In genomic region chr10:77833225-77833624, GRCh38 we compare ENCODE assay signal across 21 cellular contexts.
"Had no signal": no experiment of that assay in that cellular context is flagged by ENCODE, and none has a peak within 500 bp of the region (broad histone marks: within the 10 kb centered on the region; RNA-seq: fewer than 3 reads in every experiment).

No MANE protein-coding gene starts in this region.

- ATAC-seq: foreskin keratinocyte; left cardiac atrium; lower lobe of right lung; psoas muscle; right lobe of liver; stimulated activated memory B cell treated with anti-CD40 and anti-IgM and Interleukin-4, amounts not matched to agents 10 μg/mL and 1 μg/mL and 100 μg/mL, for 72 hours; upper lobe of right lung had no signal

- H3K9me3 Mint-ChIP-seq: dendritic cell treated with granulocyte-macrophage colony-stimulating factor and Interleukin-4, amounts not matched to agents 40 ng/mL and 50 ng/mL, for 4 days; endodermal cell; memory B cell; mesothelial cell of epicardium; nephron; stimulated activated memory B cell treated with anti-CD40 and anti-IgM and Interleukin-4, amounts not matched to agents 10 μg/mL and 1 μg/mL and 100 μg/mL, for 72 hours; stimulated activated naive CD8-positive, alpha-beta T cell treated with anti-CD3 and anti-CD28 coated beads, Interleukin-15, Interleukin-2, amounts not matched to agents 100 ng/mL and 50 ng/mL, for 24 hours had no signal

- H3K4me3 ChIP-seq: left ventricle myocardium inferior, lower lobe of right lung, psoas muscle, right lobe of liver, tibial nerve, upper lobe of right lung, vagina had no signal

- DNase-seq: endodermal cell; erythroblast; foreskin keratinocyte; kidney; left cardiac atrium; left ventricle myocardium inferior; retina; stimulated activated CD4-positive, alpha-beta T cell treated with anti-CD3 and anti-CD28 coated beads, Interleukin-4, amount 100 ng/mL, for 1 hour; stimulated activated CD8-positive, alpha-beta memory T cell treated with anti-CD3 and anti-CD28 coated beads, Interleukin-4, amount 100 ng/mL, for 48 hours; upper lobe of right lung had no signal

- H3K27ac Mint-ChIP-seq: dendritic cell treated with granulocyte-macrophage colony-stimulating factor and Interleukin-4, amounts not matched to agents 40 ng/mL and 50 ng/mL, for 4 days; endodermal cell; memory B cell; mesothelial cell of epicardium; nephron; stimulated activated memory B cell treated with anti-CD40 and anti-IgM and Interleukin-4, amounts not matched to agents 10 μg/mL and 1 μg/mL and 100 μg/mL, for 72 hours; stimulated activated naive CD8-positive, alpha-beta T cell treated with anti-CD3 and anti-CD28 coated beads, Interleukin-15, Interleukin-2, amounts not matched to agents 100 ng/mL and 50 ng/mL, for 24 hours had no signal

- H3K9me3 ChIP-seq: left ventricle myocardium inferior, lower lobe of right lung, psoas muscle, right lobe of liver, tibial nerve, upper lobe of right lung, vagina had no signal

- H3K4me3 Mint-ChIP-seq: dendritic cell treated with granulocyte-macrophage colony-stimulating factor and Interleukin-4, amounts not matched to agents 40 ng/mL and 50 ng/mL, for 4 days; endodermal cell; memory B cell; mesothelial cell of epicardium; nephron; stimulated activated memory B cell treated with anti-CD40 and anti-IgM and Interleukin-4, amounts not matched to agents 10 μg/mL and 1 μg/mL and 100 μg/mL, for 72 hours; stimulated activated naive CD8-positive, alpha-beta T cell treated with anti-CD3 and anti-CD28 coated beads, Interleukin-15, Interleukin-2, amounts not matched to agents 100 ng/mL and 50 ng/mL, for 24 hours had no signal

- H3K27me3 ChIP-seq: foreskin keratinocyte, right lobe of liver, tibial nerve, upper lobe of right lung, vagina had no signal

- H3K27me3 Mint-ChIP-seq: dendritic cell treated with granulocyte-macrophage colony-stimulating factor and Interleukin-4, amounts not matched to agents 40 ng/mL and 50 ng/mL, for 4 days; memory B cell; stimulated activated memory B cell treated with anti-CD40 and anti-IgM and Interleukin-4, amounts not matched to agents 10 μg/mL and 1 μg/mL and 100 μg/mL, for 72 hours; stimulated activated naive CD8-positive, alpha-beta T cell treated with anti-CD3 and anti-CD28 coated beads, Interleukin-15, Interleukin-2, amounts not matched to agents 100 ng/mL and 50 ng/mL, for 24 hours had no signal

- H3K36me3 Mint-ChIP-seq: memory B cell; stimulated activated memory B cell treated with anti-CD40 and anti-IgM and Interleukin-4, amounts not matched to agents 10 μg/mL and 1 μg/mL and 100 μg/mL, for 72 hours had no signal

- H3K4me1 ChIP-seq: foreskin keratinocyte, psoas muscle, right lobe of liver, vagina had no signal
